Comparison of ENCODE assay signal across 1 cellular context in genomic region chr16:21301168-21301894, GRCh38.
TF ChIP-seq lines count a peak whose summit lies in the region.

No MANE protein-coding gene starts in this region.

TF ChIP-seq in HepG2, 621 proteins besides CTCF, POLR2A, EP300 and RAD21 (continued from another document and continues in another):
- TF ChIP-seq IKZF4 (CRISPR knock-in tag; IDR thresholded peaks at IDR 0.05; ENCODE audit: borderline replicate concordance, low read depth, not compliant biosample characterization) (peak; percentile 92), KAT8 (CRISPR knock-in tag; IDR thresholded peaks at IDR 0.05) (no peak; the same call in 1 of the 2 replicates), SUZ12 (IDR thresholded peaks at IDR 0.05; ENCODE audit: low read depth, low read length) (no peak), ZNF143 (CRISPR knock-in tag; IDR thresholded peaks at IDR 0.05) (no peak), RARA (CRISPR knock-in tag; IDR thresholded peaks at IDR 0.05) (peak; percentile 39; the same call in 1 of the 2 replicates), ZNF446 (CRISPR knock-in tag; IDR thresholded peaks at IDR 0.05) (peak; percentile 84; the same call in 1 of the 2 replicates), PHB2 (IDR thresholded peaks at IDR 0.05; ENCODE audit: partially characterized antibody) (no peak), JUNB (CRISPR knock-in tag; IDR thresholded peaks at IDR 0.05; ENCODE audit: borderline replicate concordance) (peak; percentile 38; the same call in 1 of the 2 replicates), CBX1 (IDR thresholded peaks at IDR 0.05; ENCODE audit: low read depth) (peak; percentile 55), ZNF431 (CRISPR knock-in tag; IDR thresholded peaks at IDR 0.05; ENCODE audit: borderline replicate concordance, low read depth) (peak; percentile 75; the same call in 1 of the 2 replicates), TEAD3 (CRISPR knock-in tag; optimal IDR thresholded peaks at IDR 0.05; ENCODE audit: borderline replicate concordance) (peak; percentile 76), SKI (IDR thresholded peaks at IDR 0.05; ENCODE audit: partially characterized antibody) (peak; percentile 37), KLF11 (CRISPR knock-in tag; IDR thresholded peaks at IDR 0.05) (no peak; the same call in 1 of the 2 replicates), ELF4 (CRISPR knock-in tag; IDR thresholded peaks at IDR 0.05; ENCODE audit: borderline replicate concordance) (no peak; the same call in 1 of the 2 replicates), DPF2 (CRISPR knock-in tag; IDR thresholded peaks at IDR 0.05; ENCODE audit: borderline replicate concordance, low read depth) (0 out of 2 replicates have a peak, but pooled peaks have one; percentile 60), ZSCAN25 (CRISPR knock-in tag; IDR thresholded peaks at IDR 0.05) (peak; percentile 76), POLR2AphosphoS5 (IDR thresholded peaks at IDR 0.05; ENCODE audit: low read depth, low read length) (peak; percentile 69), ZNF256 (CRISPR knock-in tag; conservative IDR thresholded peaks at IDR 0.05) (peak; percentile 89; the same call in 1 of the 2 replicates), PRDM15 (CRISPR knock-in tag; IDR thresholded peaks at IDR 0.05) (peak; percentile 70), FOXC1 (CRISPR knock-in tag; IDR thresholded peaks at IDR 0.05; ENCODE audit: borderline replicate concordance) (peak; percentile 89)
- TF ChIP-seq, protein P1, sequence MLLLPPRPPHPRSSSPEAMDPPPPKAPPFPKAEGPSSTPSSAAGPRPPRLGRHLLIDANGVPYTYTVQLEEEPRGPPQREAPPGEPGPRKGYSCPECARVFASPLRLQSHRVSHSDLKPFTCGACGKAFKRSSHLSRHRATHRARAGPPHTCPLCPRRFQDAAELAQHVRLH (CRISPR knock-in tag; IDR thresholded peaks at IDR 0.05; ENCODE audit: borderline replicate concordance, low read depth), result peak; percentile 90; the same call in 1 of the 2 replicates
- TF ChIP-seq, protein P2, sequence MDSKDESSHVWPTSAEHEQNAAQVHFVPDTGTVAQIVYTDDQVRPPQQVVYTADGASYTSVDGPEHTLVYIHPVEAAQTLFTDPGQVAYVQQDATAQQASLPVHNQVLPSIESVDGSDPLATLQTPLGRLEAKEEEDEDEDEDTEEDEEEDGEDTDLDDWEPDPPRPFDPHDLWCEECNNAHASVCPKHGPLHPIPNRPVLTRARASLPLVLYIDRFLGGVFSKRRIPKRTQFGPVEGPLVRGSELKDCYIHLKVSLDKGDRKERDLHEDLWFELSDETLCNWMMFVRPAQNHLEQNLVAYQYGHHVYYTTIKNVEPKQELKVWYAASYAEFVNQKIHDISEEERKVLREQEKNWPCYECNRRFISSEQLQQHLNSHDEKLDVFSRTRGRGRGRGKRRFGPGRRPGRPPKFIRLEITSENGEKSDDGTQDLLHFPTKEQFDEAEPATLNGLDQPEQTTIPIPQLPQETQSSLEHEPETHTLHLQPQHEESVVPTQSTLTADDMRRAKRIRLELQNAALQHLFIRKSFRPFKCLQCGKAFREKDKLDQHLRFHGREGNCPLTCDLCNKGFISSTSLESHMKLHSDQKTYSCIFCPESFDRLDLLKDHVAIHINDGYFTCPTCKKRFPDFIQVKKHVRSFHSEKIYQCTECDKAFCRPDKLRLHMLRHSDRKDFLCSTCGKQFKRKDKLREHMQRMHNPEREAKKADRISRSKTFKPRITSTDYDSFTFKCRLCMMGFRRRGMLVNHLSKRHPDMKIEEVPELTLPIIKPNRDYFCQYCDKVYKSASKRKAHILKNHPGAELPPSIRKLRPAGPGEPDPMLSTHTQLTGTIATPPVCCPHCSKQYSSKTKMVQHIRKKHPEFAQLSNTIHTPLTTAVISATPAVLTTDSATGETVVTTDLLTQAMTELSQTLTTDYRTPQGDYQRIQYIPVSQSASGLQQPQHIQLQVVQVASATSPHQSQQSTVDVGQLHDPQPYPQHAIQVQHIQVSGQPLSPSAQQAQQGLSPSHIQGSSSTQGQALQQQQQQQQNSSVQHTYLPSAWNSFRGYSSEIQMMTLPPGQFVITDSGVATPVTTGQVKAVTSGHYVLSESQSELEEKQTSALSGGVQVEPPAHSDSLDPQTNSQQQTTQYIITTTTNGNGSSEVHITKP (CRISPR knock-in tag; IDR thresholded peaks at IDR 0.05; ENCODE audit: low read depth), result 0 out of 2 replicates have a peak, but pooled peaks have one; percentile 48
- TF ChIP-seq, protein P3, sequence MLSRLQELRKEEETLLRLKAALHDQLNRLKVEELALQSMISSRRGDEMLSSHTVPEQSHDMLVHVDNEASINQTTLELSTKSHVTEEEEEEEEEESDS (CRISPR knock-in tag; IDR thresholded peaks at IDR 0.05; ENCODE audit: borderline replicate concordance), result 0 out of 2 replicates have a peak, but pooled peaks have one; percentile 71
- TF ChIP-seq, protein P4, sequence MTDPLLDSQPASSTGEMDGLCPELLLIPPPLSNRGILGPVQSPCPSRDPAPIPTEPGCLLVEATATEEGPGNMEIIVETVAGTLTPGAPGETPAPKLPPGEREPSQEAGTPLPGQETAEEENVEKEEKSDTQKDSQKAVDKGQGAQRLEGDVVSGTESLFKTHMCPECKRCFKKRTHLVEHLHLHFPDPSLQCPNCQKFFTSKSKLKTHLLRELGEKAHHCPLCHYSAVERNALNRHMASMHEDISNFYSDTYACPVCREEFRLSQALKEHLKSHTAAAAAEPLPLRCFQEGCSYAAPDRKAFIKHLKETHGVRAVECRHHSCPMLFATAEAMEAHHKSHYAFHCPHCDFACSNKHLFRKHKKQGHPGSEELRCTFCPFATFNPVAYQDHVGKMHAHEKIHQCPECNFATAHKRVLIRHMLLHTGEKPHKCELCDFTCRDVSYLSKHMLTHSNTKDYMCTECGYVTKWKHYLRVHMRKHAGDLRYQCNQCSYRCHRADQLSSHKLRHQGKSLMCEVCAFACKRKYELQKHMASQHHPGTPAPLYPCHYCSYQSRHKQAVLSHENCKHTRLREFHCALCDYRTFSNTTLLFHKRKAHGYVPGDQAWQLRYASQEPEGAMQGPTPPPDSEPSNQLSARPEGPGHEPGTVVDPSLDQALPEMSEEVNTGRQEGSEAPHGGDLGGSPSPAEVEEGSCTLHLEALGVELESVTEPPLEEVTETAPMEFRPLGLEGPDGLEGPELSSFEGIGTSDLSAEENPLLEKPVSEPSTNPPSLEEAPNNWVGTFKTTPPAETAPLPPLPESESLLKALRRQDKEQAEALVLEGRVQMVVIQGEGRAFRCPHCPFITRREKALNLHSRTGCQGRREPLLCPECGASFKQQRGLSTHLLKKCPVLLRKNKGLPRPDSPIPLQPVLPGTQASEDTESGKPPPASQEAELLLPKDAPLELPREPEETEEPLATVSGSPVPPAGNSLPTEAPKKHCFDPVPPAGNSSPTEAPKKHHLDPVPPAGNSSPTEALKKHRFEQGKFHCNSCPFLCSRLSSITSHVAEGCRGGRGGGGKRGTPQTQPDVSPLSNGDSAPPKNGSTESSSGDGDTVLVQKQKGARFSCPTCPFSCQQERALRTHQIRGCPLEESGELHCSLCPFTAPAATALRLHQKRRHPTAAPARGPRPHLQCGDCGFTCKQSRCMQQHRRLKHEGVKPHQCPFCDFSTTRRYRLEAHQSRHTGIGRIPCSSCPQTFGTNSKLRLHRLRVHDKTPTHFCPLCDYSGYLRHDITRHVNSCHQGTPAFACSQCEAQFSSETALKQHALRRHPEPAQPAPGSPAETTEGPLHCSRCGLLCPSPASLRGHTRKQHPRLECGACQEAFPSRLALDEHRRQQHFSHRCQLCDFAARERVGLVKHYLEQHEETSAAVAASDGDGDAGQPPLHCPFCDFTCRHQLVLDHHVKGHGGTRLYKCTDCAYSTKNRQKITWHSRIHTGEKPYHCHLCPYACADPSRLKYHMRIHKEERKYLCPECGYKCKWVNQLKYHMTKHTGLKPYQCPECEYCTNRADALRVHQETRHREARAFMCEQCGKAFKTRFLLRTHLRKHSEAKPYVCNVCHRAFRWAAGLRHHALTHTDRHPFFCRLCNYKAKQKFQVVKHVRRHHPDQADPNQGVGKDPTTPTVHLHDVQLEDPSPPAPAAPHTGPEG (CRISPR knock-in tag; IDR thresholded peaks at IDR 0.05), result peak; percentile 93
- TF ChIP-seq, protein P5, sequence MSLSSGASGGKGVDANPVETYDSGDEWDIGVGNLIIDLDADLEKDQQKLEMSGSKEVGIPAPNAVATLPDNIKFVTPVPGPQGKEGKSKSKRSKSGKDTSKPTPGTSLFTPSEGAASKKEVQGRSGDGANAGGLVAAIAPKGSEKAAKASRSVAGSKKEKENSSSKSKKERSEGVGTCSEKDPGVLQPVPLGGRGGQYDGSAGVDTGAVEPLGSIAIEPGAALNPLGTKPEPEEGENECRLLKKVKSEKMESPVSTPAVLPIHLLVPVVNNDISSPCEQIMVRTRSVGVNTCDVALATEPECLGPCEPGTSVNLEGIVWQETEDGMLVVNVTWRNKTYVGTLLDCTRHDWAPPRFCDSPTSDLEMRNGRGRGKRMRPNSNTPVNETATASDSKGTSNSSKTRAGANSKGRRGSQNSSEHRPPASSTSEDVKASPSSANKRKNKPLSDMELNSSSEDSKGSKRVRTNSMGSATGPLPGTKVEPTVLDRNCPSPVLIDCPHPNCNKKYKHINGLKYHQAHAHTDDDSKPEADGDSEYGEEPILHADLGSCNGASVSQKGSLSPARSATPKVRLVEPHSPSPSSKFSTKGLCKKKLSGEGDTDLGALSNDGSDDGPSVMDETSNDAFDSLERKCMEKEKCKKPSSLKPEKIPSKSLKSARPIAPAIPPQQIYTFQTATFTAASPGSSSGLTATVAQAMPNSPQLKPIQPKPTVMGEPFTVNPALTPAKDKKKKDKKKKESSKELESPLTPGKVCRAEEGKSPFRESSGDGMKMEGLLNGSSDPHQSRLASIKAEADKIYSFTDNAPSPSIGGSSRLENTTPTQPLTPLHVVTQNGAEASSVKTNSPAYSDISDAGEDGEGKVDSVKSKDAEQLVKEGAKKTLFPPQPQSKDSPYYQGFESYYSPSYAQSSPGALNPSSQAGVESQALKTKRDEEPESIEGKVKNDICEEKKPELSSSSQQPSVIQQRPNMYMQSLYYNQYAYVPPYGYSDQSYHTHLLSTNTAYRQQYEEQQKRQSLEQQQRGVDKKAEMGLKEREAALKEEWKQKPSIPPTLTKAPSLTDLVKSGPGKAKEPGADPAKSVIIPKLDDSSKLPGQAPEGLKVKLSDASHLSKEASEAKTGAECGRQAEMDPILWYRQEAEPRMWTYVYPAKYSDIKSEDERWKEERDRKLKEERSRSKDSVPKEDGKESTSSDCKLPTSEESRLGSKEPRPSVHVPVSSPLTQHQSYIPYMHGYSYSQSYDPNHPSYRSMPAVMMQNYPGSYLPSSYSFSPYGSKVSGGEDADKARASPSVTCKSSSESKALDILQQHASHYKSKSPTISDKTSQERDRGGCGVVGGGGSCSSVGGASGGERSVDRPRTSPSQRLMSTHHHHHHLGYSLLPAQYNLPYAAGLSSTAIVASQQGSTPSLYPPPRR (CRISPR knock-in tag; IDR thresholded peaks at IDR 0.05; ENCODE audit: borderline replicate concordance), result peak; percentile 74
